Comparison of ENCODE assay signal across 7 cellular contexts in the genomic region with DNA sequence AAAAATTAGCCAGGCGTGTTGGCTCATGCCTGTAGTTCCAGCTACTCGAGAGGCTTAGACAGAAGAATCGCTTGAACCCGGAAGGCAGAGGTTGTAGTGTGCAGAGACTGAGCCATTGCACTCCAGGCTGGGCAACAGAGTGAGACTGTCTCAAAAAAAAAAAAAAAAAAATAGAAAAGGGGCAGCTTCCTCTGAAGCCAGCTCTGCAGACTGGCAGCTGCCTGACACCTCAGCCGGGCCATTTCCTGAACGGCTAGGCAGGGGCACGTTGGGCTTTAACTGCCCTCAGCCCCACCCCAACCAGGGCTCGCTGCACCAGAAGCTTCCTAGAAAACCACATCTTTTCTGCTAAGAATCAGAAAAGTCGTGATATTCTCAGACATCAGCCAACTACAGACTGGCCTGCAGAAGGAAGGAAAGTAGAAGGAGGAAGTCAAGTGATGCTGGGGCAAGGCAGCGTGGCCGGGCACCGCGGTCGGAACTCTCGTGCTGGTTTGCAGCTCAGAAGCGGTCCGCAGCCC. TPM values are rescaled to one million over a fixed set of nuclear protein-coding genes. Genes with fewer than 3 reads are reported as not detected.
DNase-seq lines count a peak whose midpoint lies in the region; ATAC-seq lines count a peak whose summit lies in the region.

No MANE protein-coding gene starts in this region.

- peaks cover 31% of the 10 kb centered on the region for H3K4me1 Mint-ChIP-seq in activated CD8-positive, alpha-beta memory T cell treated with anti-CD3 and anti-CD28 coated beads, Interleukin-2, amount 10 ng/mL, durations not matched to agents 7 days and 5 days
- H3K4me1 Mint-ChIP-seq in naive B cell = peaks cover 20 to 49% (median 42%) of the 10 kb centered on the region in 3 donors

- no peaks in the 10 kb centered on the region for H3K27me3 Mint-ChIP-seq in activated CD8-positive, alpha-beta memory T cell treated with anti-CD3 and anti-CD28 coated beads, Interleukin-2, amount 10 ng/mL, durations not matched to agents 7 days and 5 days
- no peaks in the 10 kb centered on the region for H3K27me3 Mint-ChIP-seq in naive B cell

- CTCF ChIA-PET in activated CD8-positive, alpha-beta memory T cell treated with anti-CD3 and anti-CD28 coated beads, Interleukin-2, amount 10 ng/mL, durations not matched to agents 7 days and 5 days (lab: Charles Lee) = interaction anchor here (0.8 to 1.8 kb wide), 7 partner anchors 9 to 868 kb away, joined by 3 to 8 read pairs (median 3); no protein-coding TSS in a partner anchor

- H3K36me3 Mint-ChIP-seq in activated CD8-positive, alpha-beta memory T cell treated with anti-CD3 and anti-CD28 coated beads, Interleukin-2, amount 10 ng/mL, durations not matched to agents 7 days and 5 days = no peaks in the 10 kb centered on the region
- H3K36me3 Mint-ChIP-seq in naive B cell = no peaks in the 10 kb centered on the region

- H3K4me3 Mint-ChIP-seq in activated CD8-positive, alpha-beta memory T cell treated with anti-CD3 and anti-CD28 coated beads, Interleukin-2, amount 10 ng/mL, durations not matched to agents 7 days and 5 days = peak overlapping the region; percentile 58
- peak overlapping the region; percentile 68 to 92 (median 86) for H3K4me3 Mint-ChIP-seq in naive B cell

- peak overlapping the region; percentile 89 for H3K27ac Mint-ChIP-seq in activated CD8-positive, alpha-beta memory T cell treated with anti-CD3 and anti-CD28 coated beads, Interleukin-2, amount 10 ng/mL, durations not matched to agents 7 days and 5 days
- peak overlapping the region; percentile 77 to 98 (median 92) for H3K27ac Mint-ChIP-seq in naive B cell

- no peaks in the 10 kb centered on the region for H3K9me3 Mint-ChIP-seq in activated CD8-positive, alpha-beta memory T cell treated with anti-CD3 and anti-CD28 coated beads, Interleukin-2, amount 10 ng/mL, durations not matched to agents 7 days and 5 days (ENCODE audit: low read depth)
- no peaks in the 10 kb centered on the region for H3K9me3 Mint-ChIP-seq in naive B cell

- ATAC-seq in GM19397 (IDR thresholded peaks at IDR 0.05; ENCODE audit: unreplicated experiment) (peak; percentile 52), HG03558 (IDR thresholded peaks at IDR 0.05; ENCODE audit: extremely low read depth, unreplicated experiment) (peak; percentile 44), naive B cell (ENCODE audit: low read depth in 2 of 2) (peak; percentile 84 to 87), HG03342 (IDR thresholded peaks at IDR 0.05; ENCODE audit: unreplicated experiment) (no peak)
- ATAC-seq in activated CD8-positive, alpha-beta memory T cell treated with anti-CD3 and anti-CD28 coated beads, Interleukin-2, amount 10 ng/mL, durations not matched to agents 7 days and 5 days = peak; percentile 94

- DNase-seq in activated CD8-positive, alpha-beta memory T cell treated with anti-CD3 and anti-CD28 coated beads, Interleukin-2, amount 10 ng/mL, durations not matched to agents 7 days and 5 days = peak; percentile 90
- DNase-seq in naive B cell (peak; percentile 80), NCI-H1092 treated with DMSO at 0.1 percent for 48 hours (lab: John Stamatoyannopoulos, UW) (no peak), cortex of kidney (lab: John Stamatoyannopoulos, UW) (no peak)

RNA-seq across cellular contexts. Expression of a gene that starts 38.0 kb away (rescaled TPM):
- 10 to 100 TPM; 18.4 to 29.9 TPM for total RNA-seq in activated CD8-positive, alpha-beta memory T cell treated with anti-CD3 and anti-CD28 coated beads, Interleukin-2, amount 10 ng/mL, durations not matched to agents 7 days and 5 days
- polyA plus RNA-seq in naive B cell (ENCODE audit: low read depth in 6 of 6) = 10 to 100 TPM; 16.2 to 25.4 (median 20.0) TPM

Comparison
In these comparisons a context has a peak if more than half of its experiments do, and no peak if none do; other contexts are left out.
1. DNase-seq: peak in activated CD8-positive, alpha-beta memory T cell treated with anti-CD3 and anti-CD28 coated beads, Interleukin-2, amount 10 ng/mL, durations not matched to agents 7 days and 5 days (single experiment) and naive B cell (single experiment); none in NCI-H1092 treated with DMSO at 0.1 percent for 48 hours (single experiment) and cortex of kidney (single experiment).